ENCODE assay signal across 1 cellular context in genomic region chr10:45594276-45595157, GRCh38.
A peak's percentile ranks its signal among the peaks of the same experiment; 100 is the strongest.
TF ChIP-seq lines count a peak whose summit lies in the region.

No MANE protein-coding gene starts in this region.

TF ChIP-seq in HEK293, 187 proteins besides CTCF, POLR2A, EP300 and RAD21 (continued from another document and continues in another):
- TF ChIP-seq PRDM2 (tag by site-specific recombination; IDR thresholded peaks at IDR 0.05; ENCODE audit: borderline replicate concordance), result no peak
- no peak for TF ChIP-seq ZNF514 (tag by site-specific recombination; IDR thresholded peaks at IDR 0.05)
- TF ChIP-seq MEIS1 (CRISPR knock-in tag; IDR thresholded peaks at IDR 0.05; ENCODE audit: borderline replicate concordance), result no peak
- no peak for TF ChIP-seq ZNF670 (tag by site-specific recombination; IDR thresholded peaks at IDR 0.05; ENCODE audit: low read depth)
- peak; percentile 66; the same call in 1 of the 2 replicates for TF ChIP-seq ZNF501 (tag by site-specific recombination; IDR thresholded peaks at IDR 0.05)
- TF ChIP-seq ZBTB17 (tag by site-specific recombination; IDR thresholded peaks at IDR 0.05), result peak; percentile 30
- TF ChIP-seq ZNF521 (tag by site-specific recombination; IDR thresholded peaks at IDR 0.05), result no peak
- TF ChIP-seq ZBTB26 (tag by site-specific recombination; optimal IDR thresholded peaks at IDR 0.05), result peak; percentile 94
- TF ChIP-seq ZNF37A (tag by site-specific recombination; IDR thresholded peaks at IDR 0.05), result no peak
- peak; percentile 83; the same call in 1 of the 2 replicates for TF ChIP-seq ZBTB7A (tag by site-specific recombination; IDR thresholded peaks at IDR 0.05; ENCODE audit: low read depth)
- TF ChIP-seq ZNF580 (tag by site-specific recombination; IDR thresholded peaks at IDR 0.05), result peak; percentile 41; the same call in 1 of the 2 replicates
- TF ChIP-seq ZNF449 (tag by site-specific recombination; IDR thresholded peaks at IDR 0.05), result peak; percentile 82
- no peak for TF ChIP-seq ZFP41 (tag by site-specific recombination; IDR thresholded peaks at IDR 0.05; ENCODE audit: borderline replicate concordance)
- peak; percentile 63; the same call in 1 of the 2 replicates for TF ChIP-seq ZNF398 (tag by site-specific recombination; IDR thresholded peaks at IDR 0.05)
- no peak for TF ChIP-seq ZNF302 (tag by site-specific recombination; IDR thresholded peaks at IDR 0.05; ENCODE audit: low read depth)
- no peak for TF ChIP-seq ZNF518A (tag by site-specific recombination; conservative IDR thresholded peaks at IDR 0.05; ENCODE audit: low read depth)
- TF ChIP-seq REST (tag by site-specific recombination; IDR thresholded peaks at IDR 0.05), result no peak
- peak; percentile 85 for TF ChIP-seq ZNF146 (tag by site-specific recombination; IDR thresholded peaks at IDR 0.05)
- TF ChIP-seq REPIN1 (tag by site-specific recombination; IDR thresholded peaks at IDR 0.05; ENCODE audit: low read depth), result no peak
- peak; percentile 34; the same call in 1 of the 2 replicates for TF ChIP-seq ZBTB20 (tag by site-specific recombination; IDR thresholded peaks at IDR 0.05)
- no peak for TF ChIP-seq ZNF654 (tag by site-specific recombination; IDR thresholded peaks at IDR 0.05; ENCODE audit: low read depth)
- TF ChIP-seq ZFP37 (tag by site-specific recombination; IDR thresholded peaks at IDR 0.05), result no peak
- TF ChIP-seq ZNF658 (tag by site-specific recombination; IDR thresholded peaks at IDR 0.05), result no peak
- TF ChIP-seq ZFP69B (tag by site-specific recombination; IDR thresholded peaks at IDR 0.05), result peak; percentile 75
- TF ChIP-seq ZNF214 (tag by site-specific recombination; IDR thresholded peaks at IDR 0.05; ENCODE audit: borderline replicate concordance), result no peak
- no peak for TF ChIP-seq SCRT1 (tag by site-specific recombination; IDR thresholded peaks at IDR 0.05; ENCODE audit: borderline replicate concordance)
- peak; percentile 86 for TF ChIP-seq ZNF24 (tag by site-specific recombination; IDR thresholded peaks at IDR 0.05)
- TF ChIP-seq SCRT2 (tag by site-specific recombination; IDR thresholded peaks at IDR 0.05), result peak; percentile 94
- TF ChIP-seq YY1 (tag by site-specific recombination; IDR thresholded peaks at IDR 0.05), result peak; percentile 56; the same call in 1 of the 2 replicates
- no peak for TF ChIP-seq TCF7L2 (IDR thresholded peaks at IDR 0.05; ENCODE audit: borderline replicate concordance, low read depth, low read length)
- no peak for TF ChIP-seq ZNF157 (tag by site-specific recombination; IDR thresholded peaks at IDR 0.05)
- 0 out of 2 replicates have a peak, but pooled peaks have one; percentile 18 for TF ChIP-seq AEBP2 (tag by site-specific recombination; IDR thresholded peaks at IDR 0.05; ENCODE audit: borderline replicate concordance)
- no peak for TF ChIP-seq ZNF202 (tag by site-specific recombination; IDR thresholded peaks at IDR 0.05; ENCODE audit: borderline replicate concordance)
- no peak for TF ChIP-seq GFI1B (tag by site-specific recombination; IDR thresholded peaks at IDR 0.05)
